13 cellular contexts compared by ENCODE assay signal in the genomic region with DNA sequence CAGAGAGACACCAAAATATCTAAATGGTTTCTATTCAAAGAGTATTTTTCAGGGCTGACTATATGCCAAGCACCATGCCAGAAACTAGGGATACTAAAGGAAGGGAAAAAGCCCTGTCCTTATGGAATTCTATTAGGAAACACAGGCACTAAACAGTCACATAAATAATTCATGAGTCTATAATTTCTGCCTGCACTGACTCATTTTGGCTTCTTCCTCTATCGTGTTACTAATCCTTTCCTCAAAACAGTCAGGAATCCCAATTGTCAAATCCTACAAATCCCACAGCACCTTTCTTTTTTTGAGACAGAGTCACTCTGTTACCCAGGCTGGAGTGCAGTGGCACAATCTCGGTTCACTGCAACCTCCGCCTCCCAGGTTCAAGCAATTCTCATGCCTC. TPM values are rescaled to one million over a fixed set of nuclear protein-coding genes. Genes with fewer than 3 reads are reported as not detected.
DNase-seq lines count a peak whose midpoint lies in the region; ATAC-seq, FAIRE-seq and TF ChIP-seq lines count a peak whose summit lies in the region.
"Had no signal": no experiment of that assay in that cellular context is flagged by ENCODE, and none has a peak within 500 bp of the region (broad histone marks: within the 10 kb centered on the region; RNA-seq: fewer than 3 reads in every experiment).

No MANE protein-coding gene starts in this region.

- TF ChIP-seq POLR2A in H54 (IDR thresholded peaks at IDR 0.05; ENCODE audit: low read depth, low read length), result no peak

- H3K36me3 ChIP-seq in BE2C, result no peaks in the 10 kb centered on the region; the same call in none of the 2 replicates

- no peaks in the 10 kb centered on the region for H3K9me3 ChIP-seq in BE2C
- H3K9me3 ChIP-seq: testis had no signal

- peaks cover 4% of the 10 kb centered on the region; the same call in 1 of the 2 replicates for H3K4me1 ChIP-seq in BE2C
- H3K4me1 ChIP-seq: testis had no signal

- ATAC-seq in GM21529 (IDR thresholded peaks at IDR 0.05; ENCODE audit: unreplicated experiment), result no peak
- ATAC-seq: HCT116; naive thymus-derived CD8-positive, alpha-beta T cell had no signal

- no peaks in the 10 kb centered on the region for H3K27me3 ChIP-seq in BE2C
- H3K27me3 ChIP-seq: testis had no signal

- FAIRE-seq in H54 (lab: Jason Lieb, UNC), result peak; percentile 67

- H3K4me3 ChIP-seq in epithelial cell of esophagus (ENCODE audit: low read length) (no peak overlapping the region), BE2C (ENCODE audit: low read depth, low read length) (no peak overlapping the region)
- H3K4me3 ChIP-seq: testis had no signal

- TF ChIP-seq CTCF in epithelial cell of esophagus (IDR thresholded peaks at IDR 0.05; ENCODE audit: insufficient read depth, low read depth, low read length, missing control alignments), result no peak
- TF ChIP-seq CTCF in BE2C (IDR thresholded peaks at IDR 0.05; ENCODE audit: low read depth, low read length), result no peak

- peak; percentile 5 for DNase-seq in H54 (ENCODE audit: insufficient read length, low spot score)
- peak; percentile 29 for DNase-seq in RPMI7951 (ENCODE audit: low read depth)
- DNase-seq in epithelial cell of esophagus (ENCODE audit: low read depth), result peak; percentile 74
- DNase-seq in renal cortical epithelial cell (ENCODE audit: low read depth), result peak; percentile 74
- no peak for DNase-seq in DMS114 treated with DMSO at 0.1 percent for 48 hours (lab: John Stamatoyannopoulos, UW; ENCODE audit: unreplicated experiment)
- DNase-seq in BE2C, result no peak
- DNase-seq: Calu3; kidney glomerular epithelial cell; naive thymus-derived CD8-positive, alpha-beta T cell; NCI-H187; testis had no signal

RNA-seq across cellular contexts. Expression of gene XPO4, which starts 29.2 kb away (rescaled TPM):
- 15.4 and 16.0 TPM in 2 replicates for total RNA-seq in RPMI7951 (2014; rRNA removed; shearing (Covaris generic))
- total RNA-seq in renal cortical epithelial cell, result 26.4 and 30.5 TPM in 2 replicates
- polyA plus RNA-seq in BE2C (2012; ENCODE audit: insufficient read depth, insufficient read length, low read depth), result 7.0 TPM

Comparison
In these comparisons a context has a peak if more than half of its experiments do, and no peak if none do; other contexts are left out.
1. DNase-seq: peak in H54 (single experiment), RPMI7951 (single experiment), epithelial cell of esophagus (single experiment) and renal cortical epithelial cell (single experiment); none in DMS114 treated with DMSO at 0.1 percent for 48 hours (single experiment) and BE2C (single experiment).